ENCODE assay signal across 13 cellular contexts in genomic region chr10:7239312-7239985, GRCh38.
DNase-seq lines count a peak whose midpoint lies in the region; ATAC-seq and FAIRE-seq lines count a peak whose summit lies in the region.
"Had no signal": no experiment of that assay in that cellular context is flagged by ENCODE, and none has a peak within 500 bp of the region (broad histone marks: within the 10 kb centered on the region; RNA-seq: fewer than 3 reads in every experiment).

No MANE protein-coding gene starts in this region.

- peaks cover 63% of the 10 kb centered on the region for H3K4me1 Mint-ChIP-seq in activated CD8-positive, alpha-beta T cell treated with anti-CD3 and anti-CD28 coated beads, Interleukin-2, amount 10 ng/mL, durations not matched to agents 7 days and 5 days (ENCODE audit: low read depth)

- H3K9me3 Mint-ChIP-seq in activated CD8-positive, alpha-beta T cell treated with anti-CD3 and anti-CD28 coated beads, Interleukin-2, amount 10 ng/mL, durations not matched to agents 7 days and 5 days (ENCODE audit: insufficient read depth), result no peaks in the 10 kb centered on the region

- ATAC-seq in GM18498 (IDR thresholded peaks at IDR 0.05; ENCODE audit: unreplicated experiment) (peak; percentile 70), GM19043 (IDR thresholded peaks at IDR 0.05; ENCODE audit: low read depth, unreplicated experiment) (peak; percentile 71), HG02884 (IDR thresholded peaks at IDR 0.05; ENCODE audit: unreplicated experiment) (peak; percentile 68), HG03469 (IDR thresholded peaks at IDR 0.05; ENCODE audit: unreplicated experiment) (no peak)
- ATAC-seq in activated CD8-positive, alpha-beta T cell treated with anti-CD3 and anti-CD28 coated beads, Interleukin-2, amount 10 ng/mL, durations not matched to agents 7 days and 5 days, result peak; percentile 78

- H3K36me3 Mint-ChIP-seq in activated CD8-positive, alpha-beta T cell treated with anti-CD3 and anti-CD28 coated beads, Interleukin-2, amount 10 ng/mL, durations not matched to agents 7 days and 5 days (ENCODE audit: low read depth), result peaks cover 86% of the 10 kb centered on the region

- peak overlapping the region; percentile 65 for H3K27ac Mint-ChIP-seq in activated CD8-positive, alpha-beta T cell treated with anti-CD3 and anti-CD28 coated beads, Interleukin-2, amount 10 ng/mL, durations not matched to agents 7 days and 5 days
- H3K27ac Mint-ChIP-seq: CD4-positive, CD25-positive, alpha-beta regulatory T cell; memory B cell; T-helper 1 cell treated with Interleukin-12 subunit alpha and Interleukin-12 subunit beta and Interleukin-4 antibody, amounts not matched to agents 30 μg/mL and 1 μg/mL, for 36 hours had no signal

- no peak for FAIRE-seq in RCC 7860 (lab: Jason Lieb, UNC)

- no peaks in the 10 kb centered on the region for H3K27me3 Mint-ChIP-seq in activated CD8-positive, alpha-beta T cell treated with anti-CD3 and anti-CD28 coated beads, Interleukin-2, amount 10 ng/mL, durations not matched to agents 7 days and 5 days (ENCODE audit: low read depth)
- H3K27me3 Mint-ChIP-seq: CD4-positive, CD25-positive, alpha-beta regulatory T cell; memory B cell had no signal

- DNase-seq in activated CD8-positive, alpha-beta T cell treated with anti-CD3 and anti-CD28 coated beads, Interleukin-2, amount 10 ng/mL, durations not matched to agents 7 days and 5 days, result peak; percentile 73
- DNase-seq in DMS79 (lab: John Stamatoyannopoulos, UW) (no peak), DMS79 treated with DMSO at 0.1 percent for 48 hours (lab: John Stamatoyannopoulos, UW) (no peak), RCC 7860 (ENCODE audit: low spot score) (no peak)
- DNase-seq: head of caudate nucleus, NCI-H1092 treated with DMSO at 0.1 percent for 48 hours had no signal

- POLR2A ChIA-PET in activated CD8-positive, alpha-beta T cell treated with anti-CD3 and anti-CD28 coated beads, Interleukin-2, amount 10 ng/mL, durations not matched to agents 7 days and 5 days (lab: Charles Lee), result no interaction called here

- peak overlapping the region; percentile 5 for H3K4me3 Mint-ChIP-seq in activated CD8-positive, alpha-beta T cell treated with anti-CD3 and anti-CD28 coated beads, Interleukin-2, amount 10 ng/mL, durations not matched to agents 7 days and 5 days
- H3K4me3 Mint-ChIP-seq: CD4-positive, CD25-positive, alpha-beta regulatory T cell; memory B cell; T-helper 1 cell treated with Interleukin-12 subunit alpha and Interleukin-12 subunit beta and Interleukin-4 antibody, amounts not matched to agents 30 μg/mL and 1 μg/mL, for 36 hours had no signal

- CTCF ChIA-PET in activated CD8-positive, alpha-beta T cell treated with anti-CD3 and anti-CD28 coated beads, Interleukin-2, amount 10 ng/mL, durations not matched to agents 7 days and 5 days (lab: Charles Lee), result interaction anchor here (1.0 to 1.1 kb wide), 2 partner anchors 30 to 118 kb away, joined by 3 to 4 read pairs; no protein-coding TSS in a partner anchor
